Comparison of ENCODE assay signal across 1 cellular context in genomic region chr22:19527861-19528417, GRCh38.
A peak's percentile ranks its signal among the peaks of the same experiment; 100 is the strongest.
TF ChIP-seq lines count a peak whose summit lies in the region.

No MANE protein-coding gene starts in this region.

TF ChIP-seq in K562, 482 proteins besides CTCF, POLR2A, EP300 and RAD21 (continued from another document):
- TF ChIP-seq ZMIZ1 (IDR thresholded peaks at IDR 0.05; ENCODE audit: low read depth in 2 of 2, low read length in 2 of 2), result no peak
- no peak for TF ChIP-seq LARP7 (IDR thresholded peaks at IDR 0.05)
- no peak for TF ChIP-seq HNRNPH1 (optimal IDR thresholded peaks at IDR 0.05; ENCODE audit: low read depth, low read length)
- TF ChIP-seq PBX2 (CRISPR knock-in tag; IDR thresholded peaks at IDR 0.05; ENCODE audit: low read depth), result no peak
- no peak for TF ChIP-seq PBX2 (tag; conservative IDR thresholded peaks at IDR 0.05; ENCODE audit: low read depth)
- peak; percentile 46; the same call in 1 of the 2 replicates for TF ChIP-seq FOSL1 (tag; conservative IDR thresholded peaks at IDR 0.05)
- no peak for TF ChIP-seq NR2F6 (CRISPR knock-in tag; IDR thresholded peaks at IDR 0.05)
- TF ChIP-seq RBM39 (optimal IDR thresholded peaks at IDR 0.05; ENCODE audit: low read depth, low read length), result no peak
- TF ChIP-seq HMBOX1 (IDR thresholded peaks at IDR 0.05), result peak; percentile 13; the same call in 1 of the 2 replicates
- TF ChIP-seq EP400 (IDR thresholded peaks at IDR 0.05), result no peak
- TF ChIP-seq DMBX1 (CRISPR knock-in tag; IDR thresholded peaks at IDR 0.05; ENCODE audit: borderline replicate concordance), result no peak
- TF ChIP-seq ZBTB49 (CRISPR knock-in tag; IDR thresholded peaks at IDR 0.05; ENCODE audit: borderline replicate concordance), result no peak
- TF ChIP-seq ZBTB17 (CRISPR knock-in tag; IDR thresholded peaks at IDR 0.05), result no peak
